24 cellular contexts compared by ENCODE assay signal in genomic region chr6:141486942-141487341, GRCh38.
DNase-seq lines count a peak whose midpoint lies in the region; ATAC-seq and TF ChIP-seq lines count a peak whose summit lies in the region.
"Had no signal": no experiment of that assay in that cellular context is flagged by ENCODE, and none has a peak within 500 bp of the region (broad histone marks: within the 10 kb centered on the region; RNA-seq: fewer than 3 reads in every experiment).

No MANE protein-coding gene starts in this region.

- no peaks in the 10 kb centered on the region for H3K79me2 ChIP-seq in Loucy (ENCODE audit: insufficient read depth, low read length)

- no peak overlapping the region for H3K4me2 ChIP-seq in Loucy (ENCODE audit: low read depth, low read length, poor library complexity, severe bottlenecking)
- H3K4me2 ChIP-seq: BLaER1, GM23338 had no signal

- no peaks in the 10 kb centered on the region for H3K9me3 Mint-ChIP-seq in natural killer cell
- H3K9me3 Mint-ChIP-seq: CD4-positive, alpha-beta T cell had no signal

- no peaks in the 10 kb centered on the region for H4K20me1 ChIP-seq in Loucy (ENCODE audit: insufficient read depth, low read length, poor library complexity, severe bottlenecking)
- H4K20me1 ChIP-seq: BLaER1 had no signal

- no peaks in the 10 kb centered on the region for H3K27me3 Mint-ChIP-seq in natural killer cell (ENCODE audit: low read depth in 2 of 2)
- H3K27me3 Mint-ChIP-seq: CD4-positive, alpha-beta T cell; T-helper 17 cell had no signal

- no peak for TF ChIP-seq CTCF in Loucy (conservative IDR thresholded peaks at IDR 0.05; ENCODE audit: low read length)
- TF ChIP-seq CTCF in natural killer cell (IDR thresholded peaks at IDR 0.05): no peak

- peak overlapping the region; percentile 95 to 98 for H3K27ac Mint-ChIP-seq in natural killer cell
- H3K27ac Mint-ChIP-seq: CD4-positive, alpha-beta T cell; GM23338; T-helper 17 cell had no signal

- peak overlapping the region; percentile 51; the same call in 1 of the 2 replicates for H2AFZ ChIP-seq in Loucy (ENCODE audit: low read length)
- H2AFZ ChIP-seq: GM23338 had no signal

- no peak for ATAC-seq in natural killer cell
- ATAC-seq in GM18520 (IDR thresholded peaks at IDR 0.05; ENCODE audit: unreplicated experiment): no peak
- ATAC-seq: GM23338, PC-3, T-helper 17 cell had no signal

- no peaks in the 10 kb centered on the region for H3K36me3 ChIP-seq in Loucy (ENCODE audit: insufficient read depth, low read length)
- H3K36me3 ChIP-seq: BLaER1, HAP-1 had no signal

- intact Hi-C loops in natural killer cell (cut with micrococcal nuclease): no loop called here

- H3K27me3 ChIP-seq in Loucy (ENCODE audit: insufficient read depth, low read length, poor library complexity, severe bottlenecking): no peaks in the 10 kb centered on the region
- H3K27me3 ChIP-seq: BLaER1 had no signal

- peaks cover 9% of the 10 kb centered on the region; the same call in 1 of the 2 replicates for H3F3A ChIP-seq in Loucy (ENCODE audit: low read depth)

- no peak overlapping the region for H3K4me3 ChIP-seq in Loucy (ENCODE audit: low read length, poor library complexity, severe bottlenecking)
- H3K4me3 ChIP-seq: BLaER1, GM23338, HAP-1 had no signal

- peaks cover 52% of the 10 kb centered on the region for H3K4me1 ChIP-seq in Loucy (ENCODE audit: insufficient read depth, low read length, poor library complexity, severe bottlenecking)

- no peaks in the 10 kb centered on the region for H3K9me3 ChIP-seq in Loucy (ENCODE audit: insufficient read depth, low read depth, low read length)
- H3K9me3 ChIP-seq: HAP-1 had no signal

- H3K4me1 Mint-ChIP-seq in natural killer cell: peaks cover 28 to 43% of the 10 kb centered on the region in 2 donors

- H3K4me3 Mint-ChIP-seq in natural killer cell: no peak overlapping the region
- H3K4me3 Mint-ChIP-seq: GM23338, T-helper 17 cell had no signal

- H3K36me3 Mint-ChIP-seq in natural killer cell: no peaks in the 10 kb centered on the region

- no peaks in the 10 kb centered on the region for H3K9me2 ChIP-seq in Loucy (replicated peaks; ENCODE audit: low read depth, low read length)

- H3K9ac ChIP-seq in Loucy (ENCODE audit: low read depth, low read length, poor library complexity, severe bottlenecking): no peak overlapping the region
- H3K9ac ChIP-seq: BLaER1 had no signal

- DNase-seq in NCI-H2171 treated with DMSO at 0.1 percent for 48 hours (lab: John Stamatoyannopoulos, UW) (peak; percentile 22), NCI-H2171 (lab: John Stamatoyannopoulos, UW) (no peak), SHP77 treated with DMSO at 0.1 percent for 48 hours (lab: John Stamatoyannopoulos, UW) (peak; percentile 74), natural killer cell (no peak), NCI-H128 (lab: John Stamatoyannopoulos, UW; ENCODE audit: unreplicated experiment) (no peak)
- DNase-seq in activated CD4-positive, alpha-beta T cell treated with anti-CD3 and anti-CD28 coated beads, Interleukin-2, amount 50 U/mL, for 48 hours: no peak
- DNase-seq: CD4-positive, alpha-beta T cell; COR-L47; DND-41; IMR-90; Karpas-422; NCI-H146; NCI-H2081; NCI-H2227 treated with DMSO at 0.1 percent for 48 hours; NCI-H510A; NCI-H82; PC-3; Right ventricle myocardium superior; T-helper 17 cell had no signal

Comparison
In these comparisons a context has a peak if more than half of its experiments do, and no peak if none do; other contexts are left out.
1. DNase-seq: peak in NCI-H2171 treated with DMSO at 0.1 percent for 48 hours (single experiment) and SHP77 treated with DMSO at 0.1 percent for 48 hours (single experiment); none in NCI-H2171 (single experiment), natural killer cell (single experiment), activated CD4-positive, alpha-beta T cell treated with anti-CD3 and anti-CD28 coated beads, Interleukin-2, amount 50 U/mL, for 48 hours (0 of 2) and NCI-H128 (single experiment).